Comparison of ENCODE assay signal across 4 cellular contexts in the genomic region with DNA sequence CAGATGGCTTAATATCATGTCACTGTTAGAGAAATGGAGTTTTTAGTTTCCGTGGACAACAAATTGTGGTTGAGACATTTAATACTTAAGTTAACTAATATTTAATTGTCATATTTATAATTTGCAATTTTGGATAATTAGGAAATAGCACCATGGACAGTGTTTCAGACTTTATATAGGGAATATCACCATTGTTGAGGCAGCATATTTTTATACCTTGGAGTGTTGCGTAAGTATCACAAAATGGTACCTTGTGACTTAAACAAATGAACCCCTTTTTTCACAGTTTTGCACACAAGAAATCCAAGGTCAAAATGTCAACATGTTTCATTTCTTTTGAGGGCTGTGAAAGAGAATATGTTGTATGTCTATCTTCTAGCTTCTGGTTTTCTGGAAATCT.
A peak's percentile ranks its signal among the peaks of the same experiment; 100 is the strongest.
TF ChIP-seq lines count a peak whose summit lies in the region.

No MANE protein-coding gene starts in this region.

TF ChIP-seq in SK-N-SH, 30 proteins besides CTCF, POLR2A, EP300 and RAD21 (continued from another document):
- TF ChIP-seq, protein P1, sequence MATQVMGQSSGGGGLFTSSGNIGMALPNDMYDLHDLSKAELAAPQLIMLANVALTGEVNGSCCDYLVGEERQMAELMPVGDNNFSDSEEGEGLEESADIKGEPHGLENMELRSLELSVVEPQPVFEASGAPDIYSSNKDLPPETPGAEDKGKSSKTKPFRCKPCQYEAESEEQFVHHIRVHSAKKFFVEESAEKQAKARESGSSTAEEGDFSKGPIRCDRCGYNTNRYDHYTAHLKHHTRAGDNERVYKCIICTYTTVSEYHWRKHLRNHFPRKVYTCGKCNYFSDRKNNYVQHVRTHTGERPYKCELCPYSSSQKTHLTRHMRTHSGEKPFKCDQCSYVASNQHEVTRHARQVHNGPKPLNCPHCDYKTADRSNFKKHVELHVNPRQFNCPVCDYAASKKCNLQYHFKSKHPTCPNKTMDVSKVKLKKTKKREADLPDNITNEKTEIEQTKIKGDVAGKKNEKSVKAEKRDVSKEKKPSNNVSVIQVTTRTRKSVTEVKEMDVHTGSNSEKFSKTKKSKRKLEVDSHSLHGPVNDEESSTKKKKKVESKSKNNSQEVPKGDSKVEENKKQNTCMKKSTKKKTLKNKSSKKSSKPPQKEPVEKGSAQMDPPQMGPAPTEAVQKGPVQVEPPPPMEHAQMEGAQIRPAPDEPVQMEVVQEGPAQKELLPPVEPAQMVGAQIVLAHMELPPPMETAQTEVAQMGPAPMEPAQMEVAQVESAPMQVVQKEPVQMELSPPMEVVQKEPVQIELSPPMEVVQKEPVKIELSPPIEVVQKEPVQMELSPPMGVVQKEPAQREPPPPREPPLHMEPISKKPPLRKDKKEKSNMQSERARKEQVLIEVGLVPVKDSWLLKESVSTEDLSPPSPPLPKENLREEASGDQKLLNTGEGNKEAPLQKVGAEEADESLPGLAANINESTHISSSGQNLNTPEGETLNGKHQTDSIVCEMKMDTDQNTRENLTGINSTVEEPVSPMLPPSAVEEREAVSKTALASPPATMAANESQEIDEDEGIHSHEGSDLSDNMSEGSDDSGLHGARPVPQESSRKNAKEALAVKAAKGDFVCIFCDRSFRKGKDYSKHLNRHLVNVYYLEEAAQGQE (IDR thresholded peaks at IDR 0.05; ENCODE audit: low read depth, low read length) = 0 out of 2 replicates have a peak, but pooled peaks have one; percentile 29
- TF ChIP-seq, protein P2, sequence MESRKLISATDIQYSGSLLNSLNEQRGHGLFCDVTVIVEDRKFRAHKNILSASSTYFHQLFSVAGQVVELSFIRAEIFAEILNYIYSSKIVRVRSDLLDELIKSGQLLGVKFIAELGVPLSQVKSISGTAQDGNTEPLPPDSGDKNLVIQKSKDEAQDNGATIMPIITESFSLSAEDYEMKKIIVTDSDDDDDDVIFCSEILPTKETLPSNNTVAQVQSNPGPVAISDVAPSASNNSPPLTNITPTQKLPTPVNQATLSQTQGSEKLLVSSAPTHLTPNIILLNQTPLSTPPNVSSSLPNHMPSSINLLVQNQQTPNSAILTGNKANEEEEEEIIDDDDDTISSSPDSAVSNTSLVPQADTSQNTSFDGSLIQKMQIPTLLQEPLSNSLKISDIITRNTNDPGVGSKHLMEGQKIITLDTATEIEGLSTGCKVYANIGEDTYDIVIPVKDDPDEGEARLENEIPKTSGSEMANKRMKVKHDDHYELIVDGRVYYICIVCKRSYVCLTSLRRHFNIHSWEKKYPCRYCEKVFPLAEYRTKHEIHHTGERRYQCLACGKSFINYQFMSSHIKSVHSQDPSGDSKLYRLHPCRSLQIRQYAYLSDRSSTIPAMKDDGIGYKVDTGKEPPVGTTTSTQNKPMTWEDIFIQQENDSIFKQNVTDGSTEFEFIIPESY (IDR thresholded peaks at IDR 0.05; ENCODE audit: borderline replicate concordance, low read depth) = no peak

TF ChIP-seq in SK-N-SH treated with all-trans-retinoic acid at 6 μM for 48 hours, 23 proteins besides CTCF, POLR2A, EP300 and RAD21 (continued from another document and continues in another):
- TF ChIP-seq, protein P3, sequence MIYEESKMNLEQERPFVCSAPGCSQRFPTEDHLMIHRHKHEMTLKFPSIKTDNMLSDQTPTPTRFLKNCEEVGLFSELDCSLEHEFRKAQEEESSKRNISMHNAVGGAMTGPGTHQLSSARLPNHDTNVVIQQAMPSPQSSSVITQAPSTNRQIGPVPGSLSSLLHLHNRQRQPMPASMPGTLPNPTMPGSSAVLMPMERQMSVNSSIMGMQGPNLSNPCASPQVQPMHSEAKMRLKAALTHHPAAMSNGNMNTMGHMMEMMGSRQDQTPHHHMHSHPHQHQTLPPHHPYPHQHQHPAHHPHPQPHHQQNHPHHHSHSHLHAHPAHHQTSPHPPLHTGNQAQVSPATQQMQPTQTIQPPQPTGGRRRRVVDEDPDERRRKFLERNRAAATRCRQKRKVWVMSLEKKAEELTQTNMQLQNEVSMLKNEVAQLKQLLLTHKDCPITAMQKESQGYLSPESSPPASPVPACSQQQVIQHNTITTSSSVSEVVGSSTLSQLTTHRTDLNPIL (CRISPR knock-in tag; IDR thresholded peaks at IDR 0.05; ENCODE audit: low read depth) = no peak
- TF ChIP-seq TCF4 (CRISPR knock-in tag; IDR thresholded peaks at IDR 0.05; ENCODE audit: borderline replicate concordance) (no peak), ZNF565 (CRISPR knock-in tag; conservative IDR thresholded peaks at IDR 0.05; ENCODE audit: low read depth) (no peak), OSR1 (CRISPR knock-in tag; IDR thresholded peaks at IDR 0.05) (no peak), PPARA (CRISPR knock-in tag; IDR thresholded peaks at IDR 0.05; ENCODE audit: borderline replicate concordance) (no peak), ZNF70 (CRISPR knock-in tag; IDR thresholded peaks at IDR 0.05) (no peak)
- TF ChIP-seq, protein P4, sequence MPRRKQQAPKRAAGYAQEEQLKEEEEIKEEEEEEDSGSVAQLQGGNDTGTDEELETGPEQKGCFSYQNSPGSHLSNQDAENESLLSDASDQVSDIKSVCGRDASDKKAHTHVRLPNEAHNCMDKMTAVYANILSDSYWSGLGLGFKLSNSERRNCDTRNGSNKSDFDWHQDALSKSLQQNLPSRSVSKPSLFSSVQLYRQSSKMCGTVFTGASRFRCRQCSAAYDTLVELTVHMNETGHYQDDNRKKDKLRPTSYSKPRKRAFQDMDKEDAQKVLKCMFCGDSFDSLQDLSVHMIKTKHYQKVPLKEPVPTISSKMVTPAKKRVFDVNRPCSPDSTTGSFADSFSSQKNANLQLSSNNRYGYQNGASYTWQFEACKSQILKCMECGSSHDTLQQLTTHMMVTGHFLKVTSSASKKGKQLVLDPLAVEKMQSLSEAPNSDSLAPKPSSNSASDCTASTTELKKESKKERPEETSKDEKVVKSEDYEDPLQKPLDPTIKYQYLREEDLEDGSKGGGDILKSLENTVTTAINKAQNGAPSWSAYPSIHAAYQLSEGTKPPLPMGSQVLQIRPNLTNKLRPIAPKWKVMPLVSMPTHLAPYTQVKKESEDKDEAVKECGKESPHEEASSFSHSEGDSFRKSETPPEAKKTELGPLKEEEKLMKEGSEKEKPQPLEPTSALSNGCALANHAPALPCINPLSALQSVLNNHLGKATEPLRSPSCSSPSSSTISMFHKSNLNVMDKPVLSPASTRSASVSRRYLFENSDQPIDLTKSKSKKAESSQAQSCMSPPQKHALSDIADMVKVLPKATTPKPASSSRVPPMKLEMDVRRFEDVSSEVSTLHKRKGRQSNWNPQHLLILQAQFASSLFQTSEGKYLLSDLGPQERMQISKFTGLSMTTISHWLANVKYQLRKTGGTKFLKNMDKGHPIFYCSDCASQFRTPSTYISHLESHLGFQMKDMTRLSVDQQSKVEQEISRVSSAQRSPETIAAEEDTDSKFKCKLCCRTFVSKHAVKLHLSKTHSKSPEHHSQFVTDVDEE (CRISPR knock-in tag; IDR thresholded peaks at IDR 0.05) = no peak

TF ChIP-seq in HEK293, 187 proteins besides CTCF, POLR2A, EP300 and RAD21:
- TF ChIP-seq, protein P1 (tag by site-specific recombination; IDR thresholded peaks at IDR 0.05) = peak; percentile 65
- TF ChIP-seq ZBTB1 (tag by site-specific recombination; IDR thresholded peaks at IDR 0.05) = no peak
TF ChIP-seq in HEK293: peak in this region for 1.

TF ChIP-seq in GM12878, 131 proteins besides CTCF, POLR2A, EP300 and RAD21 (continued from another document):
- TF ChIP-seq, protein P5, sequence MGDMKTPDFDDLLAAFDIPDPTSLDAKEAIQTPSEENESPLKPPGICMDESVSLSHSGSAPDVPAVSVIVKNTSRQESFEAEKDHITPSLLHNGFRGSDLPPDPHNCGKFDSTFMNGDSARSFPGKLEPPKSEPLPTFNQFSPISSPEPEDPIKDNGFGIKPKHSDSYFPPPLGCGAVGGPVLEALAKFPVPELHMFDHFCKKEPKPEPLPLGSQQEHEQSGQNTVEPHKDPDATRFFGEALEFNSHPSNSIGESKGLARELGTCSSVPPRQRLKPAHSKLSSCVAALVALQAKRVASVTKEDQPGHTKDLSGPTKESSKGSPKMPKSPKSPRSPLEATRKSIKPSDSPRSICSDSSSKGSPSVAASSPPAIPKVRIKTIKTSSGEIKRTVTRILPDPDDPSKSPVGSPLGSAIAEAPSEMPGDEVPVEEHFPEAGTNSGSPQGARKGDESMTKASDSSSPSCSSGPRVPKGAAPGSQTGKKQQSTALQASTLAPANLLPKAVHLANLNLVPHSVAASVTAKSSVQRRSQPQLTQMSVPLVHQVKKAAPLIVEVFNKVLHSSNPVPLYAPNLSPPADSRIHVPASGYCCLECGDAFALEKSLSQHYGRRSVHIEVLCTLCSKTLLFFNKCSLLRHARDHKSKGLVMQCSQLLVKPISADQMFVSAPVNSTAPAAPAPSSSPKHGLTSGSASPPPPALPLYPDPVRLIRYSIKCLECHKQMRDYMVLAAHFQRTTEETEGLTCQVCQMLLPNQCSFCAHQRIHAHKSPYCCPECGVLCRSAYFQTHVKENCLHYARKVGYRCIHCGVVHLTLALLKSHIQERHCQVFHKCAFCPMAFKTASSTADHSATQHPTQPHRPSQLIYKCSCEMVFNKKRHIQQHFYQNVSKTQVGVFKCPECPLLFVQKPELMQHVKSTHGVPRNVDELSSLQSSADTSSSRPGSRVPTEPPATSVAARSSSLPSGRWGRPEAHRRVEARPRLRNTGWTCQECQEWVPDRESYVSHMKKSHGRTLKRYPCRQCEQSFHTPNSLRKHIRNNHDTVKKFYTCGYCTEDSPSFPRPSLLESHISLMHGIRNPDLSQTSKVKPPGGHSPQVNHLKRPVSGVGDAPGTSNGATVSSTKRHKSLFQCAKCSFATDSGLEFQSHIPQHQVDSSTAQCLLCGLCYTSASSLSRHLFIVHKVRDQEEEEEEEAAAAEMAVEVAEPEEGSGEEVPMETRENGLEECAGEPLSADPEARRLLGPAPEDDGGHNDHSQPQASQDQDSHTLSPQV (IDR thresholded peaks at IDR 0.05) = no peak
- TF ChIP-seq RFX5 (IDR thresholded peaks at IDR 0.05; ENCODE audit: low read depth, low read length) (no peak), CREM (IDR thresholded peaks at IDR 0.05; ENCODE audit: low read depth) (no peak), BMI1 (IDR thresholded peaks at IDR 0.05; ENCODE audit: borderline replicate concordance) (no peak), RCOR1 (conservative IDR thresholded peaks at IDR 0.05; ENCODE audit: low read depth, low read length) (no peak), SIX5 (IDR thresholded peaks at IDR 0.05; ENCODE audit: low read depth, low read length, severe bottlenecking) (no peak), FOXM1 (IDR thresholded peaks at IDR 0.05; ENCODE audit: low read depth, low read length) (no peak), ESRRA (IDR thresholded peaks at IDR 0.05; ENCODE audit: low read length) (no peak), RELA (IDR thresholded peaks at IDR 0.05; ENCODE audit: borderline replicate concordance, partially characterized antibody) (no peak)
- TF ChIP-seq, protein P6, sequence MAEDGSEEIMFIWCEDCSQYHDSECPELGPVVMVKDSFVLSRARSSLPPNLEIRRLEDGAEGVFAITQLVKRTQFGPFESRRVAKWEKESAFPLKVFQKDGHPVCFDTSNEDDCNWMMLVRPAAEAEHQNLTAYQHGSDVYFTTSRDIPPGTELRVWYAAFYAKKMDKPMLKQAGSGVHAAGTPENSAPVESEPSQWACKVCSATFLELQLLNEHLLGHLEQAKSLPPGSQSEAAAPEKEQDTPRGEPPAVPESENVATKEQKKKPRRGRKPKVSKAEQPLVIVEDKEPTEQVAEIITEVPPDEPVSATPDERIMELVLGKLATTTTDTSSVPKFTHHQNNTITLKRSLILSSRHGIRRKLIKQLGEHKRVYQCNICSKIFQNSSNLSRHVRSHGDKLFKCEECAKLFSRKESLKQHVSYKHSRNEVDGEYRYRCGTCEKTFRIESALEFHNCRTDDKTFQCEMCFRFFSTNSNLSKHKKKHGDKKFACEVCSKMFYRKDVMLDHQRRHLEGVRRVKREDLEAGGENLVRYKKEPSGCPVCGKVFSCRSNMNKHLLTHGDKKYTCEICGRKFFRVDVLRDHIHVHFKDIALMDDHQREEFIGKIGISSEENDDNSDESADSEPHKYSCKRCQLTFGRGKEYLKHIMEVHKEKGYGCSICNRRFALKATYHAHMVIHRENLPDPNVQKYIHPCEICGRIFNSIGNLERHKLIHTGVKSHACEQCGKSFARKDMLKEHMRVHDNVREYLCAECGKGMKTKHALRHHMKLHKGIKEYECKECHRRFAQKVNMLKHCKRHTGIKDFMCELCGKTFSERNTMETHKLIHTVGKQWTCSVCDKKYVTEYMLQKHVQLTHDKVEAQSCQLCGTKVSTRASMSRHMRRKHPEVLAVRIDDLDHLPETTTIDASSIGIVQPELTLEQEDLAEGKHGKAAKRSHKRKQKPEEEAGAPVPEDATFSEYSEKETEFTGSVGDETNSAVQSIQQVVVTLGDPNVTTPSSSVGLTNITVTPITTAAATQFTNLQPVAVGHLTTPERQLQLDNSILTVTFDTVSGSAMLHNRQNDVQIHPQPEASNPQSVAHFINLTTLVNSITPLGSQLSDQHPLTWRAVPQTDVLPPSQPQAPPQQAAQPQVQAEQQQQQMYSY (CRISPR knock-in tag; IDR thresholded peaks at IDR 0.05) = no peak
- TF ChIP-seq, protein P7, sequence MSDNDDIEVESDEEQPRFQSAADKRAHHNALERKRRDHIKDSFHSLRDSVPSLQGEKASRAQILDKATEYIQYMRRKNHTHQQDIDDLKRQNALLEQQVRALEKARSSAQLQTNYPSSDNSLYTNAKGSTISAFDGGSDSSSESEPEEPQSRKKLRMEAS (IDR thresholded peaks at IDR 0.05; ENCODE audit: low read depth, low read length) = no peak
